In genomic region chr2:139369423-139370409, GRCh38 we compare ENCODE assay signal across 20 cellular contexts.
"Had no signal": no experiment of that assay in that cellular context is flagged by ENCODE, and none has a peak within 500 bp of the region (broad histone marks: within the 10 kb centered on the region; RNA-seq: fewer than 3 reads in every experiment).

No MANE protein-coding gene starts in this region.

- H3K27ac ChIP-seq: body of pancreas, neutrophil, parathyroid adenoma, stomach had no signal

- H3K9me3 ChIP-seq: body of pancreas, mucosa of descending colon, neutrophil had no signal

- H3K27ac Mint-ChIP-seq: activated B cell treated with CpG ODN at 0.5 μM for 24 hours; activated CD4-positive, alpha-beta memory T cell treated with anti-CD3 and anti-CD28 coated beads for 36 hours; activated naive CD8-positive, alpha-beta T cell treated with anti-CD3 and anti-CD28 coated beads, Interleukin-2, amount 10 ng/mL, durations not matched to agents 7 days and 5 days; effector memory CD8-positive, alpha-beta T cell; memory B cell; naive B cell; stimulated activated effector memory CD8-positive, alpha-beta T cell treated with anti-CD3 and anti-CD28 coated beads, Interleukin-12 subunit alpha, Interleukin-12 subunit beta, amount 100 ng/mL, for 72 hours; T-helper 2 cell treated with Interferon-gamma antibody and Interleukin-4, amounts not matched to agents 5 μg/mL and 100 μg/mL, for 36 hours; type B pancreatic cell had no signal

- DNase-seq: activated B cell treated with CpG ODN at 0.5 μM for 24 hours; activated CD4-positive, alpha-beta memory T cell treated with anti-CD3 and anti-CD28 coated beads for 36 hours; activated CD4-positive, alpha-beta T cell treated with anti-CD3 and anti-CD28 coated beads for 4 hours; activated naive CD8-positive, alpha-beta T cell treated with anti-CD3 and anti-CD28 coated beads, Interleukin-2, amount 10 ng/mL, durations not matched to agents 7 days and 5 days; activated T-cell treated with anti-CD3 and anti-CD28 coated beads for 4 hours; body of pancreas; effector memory CD8-positive, alpha-beta T cell; foreskin fibroblast; mucosa of descending colon; naive B cell; stimulated activated CD4-positive, alpha-beta T cell treated with anti-CD3 and anti-CD28 coated beads, Interleukin-4, amount 100 ng/mL, for 24 hours; stomach had no signal

- H3K4me3 ChIP-seq: body of pancreas, mucosa of descending colon, smooth muscle cell, stomach had no signal

- H3K9ac ChIP-seq: parathyroid adenoma had no signal

- H3K36me3 Mint-ChIP-seq: activated CD4-positive, alpha-beta memory T cell treated with anti-CD3 and anti-CD28 coated beads for 36 hours; activated naive CD8-positive, alpha-beta T cell treated with anti-CD3 and anti-CD28 coated beads, Interleukin-2, amount 10 ng/mL, durations not matched to agents 7 days and 5 days; memory B cell; naive B cell; stimulated activated effector memory CD8-positive, alpha-beta T cell treated with anti-CD3 and anti-CD28 coated beads, Interleukin-12 subunit alpha, Interleukin-12 subunit beta, amount 100 ng/mL, for 72 hours; type B pancreatic cell had no signal

- H3K27me3 Mint-ChIP-seq: activated B cell treated with CpG ODN at 0.5 μM for 24 hours; activated CD4-positive, alpha-beta memory T cell treated with anti-CD3 and anti-CD28 coated beads for 36 hours; activated naive CD8-positive, alpha-beta T cell treated with anti-CD3 and anti-CD28 coated beads, Interleukin-2, amount 10 ng/mL, durations not matched to agents 7 days and 5 days; effector memory CD8-positive, alpha-beta T cell; memory B cell; naive B cell had no signal

- H3K79me2 ChIP-seq: parathyroid adenoma had no signal

- H3K4me1 ChIP-seq: body of pancreas, parathyroid adenoma, stomach had no signal

- H3K4me3 Mint-ChIP-seq: activated B cell treated with CpG ODN at 0.5 μM for 24 hours; activated CD4-positive, alpha-beta memory T cell treated with anti-CD3 and anti-CD28 coated beads for 36 hours; activated naive CD8-positive, alpha-beta T cell treated with anti-CD3 and anti-CD28 coated beads, Interleukin-2, amount 10 ng/mL, durations not matched to agents 7 days and 5 days; effector memory CD8-positive, alpha-beta T cell; memory B cell; naive B cell; stimulated activated effector memory CD8-positive, alpha-beta T cell treated with anti-CD3 and anti-CD28 coated beads, Interleukin-12 subunit alpha, Interleukin-12 subunit beta, amount 100 ng/mL, for 72 hours; T-helper 2 cell treated with Interferon-gamma antibody and Interleukin-4, amounts not matched to agents 5 μg/mL and 100 μg/mL, for 36 hours; type B pancreatic cell had no signal

- H2AFZ ChIP-seq: parathyroid adenoma had no signal

- H3K36me3 ChIP-seq: neutrophil, stomach had no signal

- H3K4me1 Mint-ChIP-seq: activated B cell treated with CpG ODN at 0.5 μM for 24 hours; activated naive CD8-positive, alpha-beta T cell treated with anti-CD3 and anti-CD28 coated beads, Interleukin-2, amount 10 ng/mL, durations not matched to agents 7 days and 5 days; memory B cell; naive B cell; stimulated activated effector memory CD8-positive, alpha-beta T cell treated with anti-CD3 and anti-CD28 coated beads, Interleukin-12 subunit alpha, Interleukin-12 subunit beta, amount 100 ng/mL, for 72 hours had no signal

- H3K4me2 ChIP-seq: smooth muscle cell had no signal

- ATAC-seq: body of pancreas; effector memory CD8-positive, alpha-beta T cell; mucosa of descending colon; sciatic nerve; stimulated activated effector memory CD8-positive, alpha-beta T cell treated with anti-CD3 and anti-CD28 coated beads, Interleukin-12 subunit alpha, Interleukin-12 subunit beta, amount 100 ng/mL, for 72 hours had no signal

- H3K27me3 ChIP-seq: body of pancreas, neutrophil, stomach had no signal
